In genomic region chr1:93483606-93484005, GRCh38 we compare ENCODE assay signal across 19 cellular contexts. TPM values are rescaled to one million over a fixed set of nuclear protein-coding genes. Genes with fewer than 3 reads are reported as not detected.
A peak's percentile ranks its signal among the peaks of the same experiment; 100 is the strongest.
DNase-seq lines count a peak whose midpoint lies in the region; ATAC-seq, FAIRE-seq and TF ChIP-seq lines count a peak whose summit lies in the region.
"Had no signal": no experiment of that assay in that cellular context is flagged by ENCODE, and none has a peak within 500 bp of the region (broad histone marks: within the 10 kb centered on the region; RNA-seq: fewer than 3 reads in every experiment).

No MANE protein-coding gene starts in this region.

- no peak overlapping the region for H2AFZ ChIP-seq in GM23248
- H2AFZ ChIP-seq: GM23338 had no signal

- TF ChIP-seq CTCF in A673 (conservative IDR thresholded peaks at IDR 0.05; ENCODE audit: low read depth, low read length): no peak
- TF ChIP-seq CTCF in tibial nerve (IDR thresholded peaks at IDR 0.05): no peak

- in situ Hi-C loops in GM23248 (cut with MboI): no loop called here

- CTCF ChIA-PET in A673 (lab: Charles Lee): no interaction called here

- H3K9me3 ChIP-seq in A673 (ENCODE audit: low read depth, low read length, poor library complexity, severe bottlenecking): peaks cover under 1% of the 10 kb centered on the region
- H3K9me3 ChIP-seq in GM23248 (ENCODE audit: low read depth): no peaks in the 10 kb centered on the region
- H3K9me3 ChIP-seq in tibial nerve: peaks cover 0 to 16% (median 2%) of the 10 kb centered on the region in 4 donors
- H3K9me3 ChIP-seq: A549, Caco-2 had no signal

- H4K20me1 ChIP-seq in GM23248 (ENCODE audit: insufficient read depth): no peaks in the 10 kb centered on the region

- H3K27ac ChIP-seq in A673 (ENCODE audit: low read depth, low read length, poor library complexity, severe bottlenecking) (no peak overlapping the region), GM23248 (no peak overlapping the region), tibial nerve (no peak overlapping the region)
- H3K27ac ChIP-seq: A549 had no signal

- intact Hi-C loops in A673 (cut with micrococcal nuclease; ENCODE audit: unreplicated experiment): no loop called here

- H3K4me2 ChIP-seq in GM23248 (ENCODE audit: unreplicated experiment): no peak overlapping the region
- H3K4me2 ChIP-seq: A549, GM23338 had no signal

- H3K4me1 ChIP-seq in A673 (ENCODE audit: insufficient read depth, low read length, poor library complexity, severe bottlenecking) (peaks cover 17% of the 10 kb centered on the region), GM23248 (ENCODE audit: insufficient read depth) (peaks cover 6% of the 10 kb centered on the region; the same call in 1 of the 2 replicates), tibial nerve (no peaks in the 10 kb centered on the region)
- H3K4me1 ChIP-seq: A549, Caco-2 had no signal

- DNase-seq in A673 (ENCODE audit: low spot score): peak; percentile 18
- DNase-seq in GM23248: peak; percentile 2
- no peak for DNase-seq in tibial nerve (ENCODE audit: low spot score in 2 of 2)
- DNase-seq: 8988T; C1 segment of cervical spinal cord; Caco-2; CD4-positive, CD25-positive, alpha-beta regulatory T cell; CD8-positive, alpha-beta T cell; DMS153; DND-41; H9 had no signal

- H3K9ac ChIP-seq in GM23248: no peak overlapping the region

- H3K36me3 ChIP-seq in A673 (ENCODE audit: insufficient read depth, low read length, poor library complexity, severe bottlenecking) (no peaks in the 10 kb centered on the region), GM23248 (ENCODE audit: low read depth) (no peaks in the 10 kb centered on the region), tibial nerve (no peaks in the 10 kb centered on the region)

- no peaks in the 10 kb centered on the region for H3F3A ChIP-seq in GM23248 (ENCODE audit: insufficient read depth)

- no peak for TF ChIP-seq POLR2A in tibial nerve (IDR thresholded peaks at IDR 0.05)

- no peak overlapping the region for H3K4me3 ChIP-seq in A673 (ENCODE audit: low read depth, low read length, poor library complexity, severe bottlenecking)
- H3K4me3 ChIP-seq in GM23248: no peak overlapping the region
- H3K4me3 ChIP-seq in tibial nerve: no peak overlapping the region
- H3K4me3 ChIP-seq: A549, GM23338 had no signal

- POLR2A ChIA-PET in A673 (lab: Charles Lee; ENCODE audit: low non-redundant PET): no interaction called here

- no TSS peak for BruUV-seq in A673 (replicated peaks; lab: Mats Ljungman, UMichigan)

- TF ChIP-seq EP300 in tibial nerve (IDR thresholded peaks at IDR 0.05): no peak

- H3K9me2 ChIP-seq in GM23248 (ENCODE audit: insufficient read depth): no peaks in the 10 kb centered on the region

- H3K27me3 ChIP-seq in A673 (replicated peaks; ENCODE audit: insufficient read depth, low read depth, low read length, poor library complexity): no peaks in the 10 kb centered on the region
- no peaks in the 10 kb centered on the region for H3K27me3 ChIP-seq in GM23248 (replicated peaks; ENCODE audit: insufficient read depth)
- H3K27me3 ChIP-seq in tibial nerve: no peaks in the 10 kb centered on the region

- ATAC-seq in HG02610 (IDR thresholded peaks at IDR 0.05; ENCODE audit: unreplicated experiment) (no peak), GM21717 (IDR thresholded peaks at IDR 0.05; ENCODE audit: unreplicated experiment) (no peak)
- ATAC-seq: A549; CD8-positive, alpha-beta T cell; GM23338; HCT116 had no signal

- peaks cover 68% of the 10 kb centered on the region for H3K79me2 ChIP-seq in GM23248 (ENCODE audit: insufficient read depth)

- FAIRE-seq in colon (lab: Jason Lieb, UNC): peak; percentile 28
- FAIRE-seq: A549, G401.6, GM12892 had no signal

RNA-seq across cellular contexts. Expression of gene FNBP1L, which starts 35.7 kb away (rescaled TPM):
- total RNA-seq in A673 (2021): 37.7 and 39.6 TPM in 2 replicates
- 22.4 and 22.6 TPM in 2 replicates for total RNA-seq in GM23248 (2014; rRNA removed; shearing (Covaris generic))
- 16.9 and 19.1 TPM in 2 replicates for polyA plus RNA-seq in GM23248 (2016; fragmentation: Nextera tagmentation; extraction: Ambion mirVana)
- 10 to 100 TPM; 18.3 to 23.2 (median 20.5) TPM for total RNA-seq in tibial nerve

Comparison
In these comparisons a context has a peak if more than half of its experiments do, and no peak if none do; other contexts are left out.
1. DNase-seq: peak in A673 (single experiment) and GM23248 (single experiment); none in tibial nerve (0 of 2).